ENCODE assay signal across 1 cellular context in the genomic region with DNA sequence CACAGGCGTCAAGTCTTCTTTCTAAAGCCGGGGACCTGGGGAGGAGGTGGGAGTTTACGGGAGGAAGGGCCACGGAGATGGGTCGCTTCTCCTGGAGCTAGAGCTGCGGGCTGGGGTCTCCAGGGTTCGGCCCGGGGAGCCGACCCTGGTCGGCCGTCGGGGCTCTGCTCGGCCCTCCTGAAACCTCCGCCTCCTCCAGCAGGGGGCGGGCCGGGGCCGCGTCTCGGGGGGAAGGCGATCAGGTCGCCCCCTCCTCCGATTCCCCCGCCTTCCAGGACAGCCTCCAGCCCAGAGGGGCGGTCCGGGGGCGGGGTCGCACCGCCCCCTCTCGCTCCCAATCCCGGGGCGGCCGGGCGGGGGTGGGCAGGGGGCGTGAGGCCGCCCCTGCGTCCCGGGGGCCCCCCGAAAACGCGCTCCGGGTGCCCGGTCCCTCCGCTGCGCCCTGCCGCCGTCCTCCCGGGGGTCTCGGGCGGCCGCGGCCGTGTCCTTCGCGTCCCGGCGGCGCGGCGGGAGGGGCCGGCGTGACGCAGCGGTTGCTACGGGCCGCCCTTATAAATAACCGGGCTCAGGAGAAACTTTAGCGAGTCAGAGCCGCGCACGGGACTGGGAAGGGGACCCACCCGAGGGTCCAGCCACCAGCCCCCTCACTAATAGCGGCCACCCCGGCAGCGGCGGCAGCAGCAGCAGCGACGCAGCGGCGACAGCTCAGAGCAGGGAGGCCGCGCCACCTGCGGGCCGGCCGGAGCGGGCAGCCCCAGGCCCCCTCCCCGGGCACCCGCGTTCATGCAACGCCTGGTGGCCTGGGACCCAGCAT.
TF ChIP-seq lines count a peak whose summit lies in the region.

Gene CEBPB (plus strand): TSS at position 580 of the 814 bp plus-strand sequence. CDS start 204 bp downstream, at position 784.

TF ChIP-seq in HepG2, 621 proteins besides CTCF, POLR2A, EP300 and RAD21 (continued from another document and continues in another):
- TF ChIP-seq, protein P1, sequence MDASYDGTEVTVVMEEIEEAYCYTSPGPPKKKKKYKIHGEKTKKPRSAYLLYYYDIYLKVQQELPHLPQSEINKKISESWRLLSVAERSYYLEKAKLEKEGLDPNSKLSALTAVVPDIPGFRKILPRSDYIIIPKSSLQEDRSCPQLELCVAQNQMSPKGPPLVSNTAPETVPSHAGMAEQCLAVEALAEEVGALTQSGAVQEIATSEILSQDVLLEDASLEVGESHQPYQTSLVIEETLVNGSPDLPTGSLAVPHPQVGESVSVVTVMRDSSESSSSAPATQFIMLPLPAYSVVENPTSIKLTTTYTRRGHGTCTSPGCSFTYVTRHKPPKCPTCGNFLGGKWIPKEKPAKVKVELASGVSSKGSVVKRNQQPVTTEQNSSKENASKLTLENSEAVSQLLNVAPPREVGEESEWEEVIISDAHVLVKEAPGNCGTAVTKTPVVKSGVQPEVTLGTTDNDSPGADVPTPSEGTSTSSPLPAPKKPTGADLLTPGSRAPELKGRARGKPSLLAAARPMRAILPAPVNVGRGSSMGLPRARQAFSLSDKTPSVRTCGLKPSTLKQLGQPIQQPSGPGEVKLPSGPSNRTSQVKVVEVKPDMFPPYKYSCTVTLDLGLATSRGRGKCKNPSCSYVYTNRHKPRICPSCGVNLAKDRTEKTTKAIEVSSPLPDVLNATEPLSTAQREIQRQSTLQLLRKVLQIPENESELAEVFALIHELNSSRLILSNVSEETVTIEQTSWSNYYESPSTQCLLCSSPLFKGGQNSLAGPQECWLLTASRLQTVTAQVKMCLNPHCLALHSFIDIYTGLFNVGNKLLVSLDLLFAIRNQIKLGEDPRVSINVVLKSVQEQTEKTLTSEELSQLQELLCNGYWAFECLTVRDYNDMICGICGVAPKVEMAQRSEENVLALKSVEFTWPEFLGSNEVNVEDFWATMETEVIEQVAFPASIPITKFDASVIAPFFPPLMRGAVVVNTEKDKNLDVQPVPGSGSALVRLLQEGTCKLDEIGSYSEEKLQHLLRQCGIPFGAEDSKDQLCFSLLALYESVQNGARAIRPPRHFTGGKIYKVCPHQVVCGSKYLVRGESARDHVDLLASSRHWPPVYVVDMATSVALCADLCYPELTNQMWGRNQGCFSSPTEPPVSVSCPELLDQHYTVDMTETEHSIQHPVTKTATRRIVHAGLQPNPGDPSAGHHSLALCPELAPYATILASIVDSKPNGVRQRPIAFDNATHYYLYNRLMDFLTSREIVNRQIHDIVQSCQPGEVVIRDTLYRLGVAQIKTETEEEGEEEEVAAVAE (CRISPR knock-in tag; IDR thresholded peaks at IDR 0.05; ENCODE audit: borderline replicate concordance), result no peak
- TF ChIP-seq, protein P2, sequence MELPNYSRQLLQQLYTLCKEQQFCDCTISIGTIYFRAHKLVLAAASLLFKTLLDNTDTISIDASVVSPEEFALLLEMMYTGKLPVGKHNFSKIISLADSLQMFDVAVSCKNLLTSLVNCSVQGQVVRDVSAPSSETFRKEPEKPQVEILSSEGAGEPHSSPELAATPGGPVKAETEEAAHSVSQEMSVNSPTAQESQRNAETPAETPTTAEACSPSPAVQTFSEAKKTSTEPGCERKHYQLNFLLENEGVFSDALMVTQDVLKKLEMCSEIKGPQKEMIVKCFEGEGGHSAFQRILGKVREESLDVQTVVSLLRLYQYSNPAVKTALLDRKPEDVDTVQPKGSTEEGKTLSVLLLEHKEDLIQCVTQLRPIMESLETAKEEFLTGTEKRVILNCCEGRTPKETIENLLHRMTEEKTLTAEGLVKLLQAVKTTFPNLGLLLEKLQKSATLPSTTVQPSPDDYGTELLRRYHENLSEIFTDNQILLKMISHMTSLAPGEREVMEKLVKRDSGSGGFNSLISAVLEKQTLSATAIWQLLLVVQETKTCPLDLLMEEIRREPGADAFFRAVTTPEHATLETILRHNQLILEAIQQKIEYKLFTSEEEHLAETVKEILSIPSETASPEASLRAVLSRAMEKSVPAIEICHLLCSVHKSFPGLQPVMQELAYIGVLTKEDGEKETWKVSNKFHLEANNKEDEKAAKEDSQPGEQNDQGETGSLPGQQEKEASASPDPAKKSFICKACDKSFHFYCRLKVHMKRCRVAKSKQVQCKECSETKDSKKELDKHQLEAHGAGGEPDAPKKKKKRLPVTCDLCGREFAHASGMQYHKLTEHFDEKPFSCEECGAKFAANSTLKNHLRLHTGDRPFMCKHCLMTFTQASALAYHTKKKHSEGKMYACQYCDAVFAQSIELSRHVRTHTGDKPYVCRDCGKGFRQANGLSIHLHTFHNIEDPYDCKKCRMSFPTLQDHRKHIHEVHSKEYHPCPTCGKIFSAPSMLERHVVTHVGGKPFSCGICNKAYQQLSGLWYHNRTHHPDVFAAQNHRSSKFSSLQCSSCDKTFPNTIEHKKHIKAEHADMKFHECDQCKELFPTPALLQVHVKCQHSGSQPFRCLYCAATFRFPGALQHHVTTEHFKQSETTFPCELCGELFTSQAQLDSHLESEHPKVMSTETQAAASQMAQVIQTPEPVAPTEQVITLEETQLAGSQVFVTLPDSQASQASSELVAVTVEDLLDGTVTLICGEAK (IDR thresholded peaks at IDR 0.05), result no peak
- TF ChIP-seq, protein P2 (CRISPR knock-in tag; IDR thresholded peaks at IDR 0.05), result peak; percentile 49; the same call in 1 of the 2 replicates
- TF ChIP-seq, protein P3, sequence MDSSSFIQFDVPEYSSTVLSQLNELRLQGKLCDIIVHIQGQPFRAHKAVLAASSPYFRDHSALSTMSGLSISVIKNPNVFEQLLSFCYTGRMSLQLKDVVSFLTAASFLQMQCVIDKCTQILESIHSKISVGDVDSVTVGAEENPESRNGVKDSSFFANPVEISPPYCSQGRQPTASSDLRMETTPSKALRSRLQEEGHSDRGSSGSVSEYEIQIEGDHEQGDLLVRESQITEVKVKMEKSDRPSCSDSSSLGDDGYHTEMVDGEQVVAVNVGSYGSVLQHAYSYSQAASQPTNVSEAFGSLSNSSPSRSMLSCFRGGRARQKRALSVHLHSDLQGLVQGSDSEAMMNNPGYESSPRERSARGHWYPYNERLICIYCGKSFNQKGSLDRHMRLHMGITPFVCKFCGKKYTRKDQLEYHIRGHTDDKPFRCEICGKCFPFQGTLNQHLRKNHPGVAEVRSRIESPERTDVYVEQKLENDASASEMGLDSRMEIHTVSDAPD (CRISPR knock-in tag; IDR thresholded peaks at IDR 0.05), result no peak; the same call in 1 of the 2 replicates
- TF ChIP-seq ZNF296 (CRISPR knock-in tag; conservative IDR thresholded peaks at IDR 0.05) (no peak), TFAP4 (IDR thresholded peaks at IDR 0.05; ENCODE audit: borderline replicate concordance, low read depth) (no peak), ZNF503 (CRISPR knock-in tag; IDR thresholded peaks at IDR 0.05) (no peak; the same call in 1 of the 2 replicates), RFX5 (IDR thresholded peaks at IDR 0.05; ENCODE audit: low read depth, low read length) (peak; percentile 98), PBX2 (CRISPR knock-in tag; IDR thresholded peaks at IDR 0.05) (no peak), ZNF530 (CRISPR knock-in tag; IDR thresholded peaks at IDR 0.05; ENCODE audit: low read depth) (no peak), TAF1 (CRISPR knock-in tag; IDR thresholded peaks at IDR 0.05) (peak; percentile 98), ZNF879 (CRISPR knock-in tag; IDR thresholded peaks at IDR 0.05) (no peak), ZNF713 (CRISPR knock-in tag; IDR thresholded peaks at IDR 0.05) (peak; percentile 94), ZNF142 (CRISPR knock-in tag; IDR thresholded peaks at IDR 0.05) (peak; percentile 91), ZSCAN31 (CRISPR knock-in tag; IDR thresholded peaks at IDR 0.05; ENCODE audit: low read depth) (peak; percentile 94), ZNF549 (CRISPR knock-in tag; IDR thresholded peaks at IDR 0.05) (peak; percentile 43; the same call in 1 of the 2 replicates)
